9 cellular contexts compared by ENCODE assay signal in the genomic region with DNA sequence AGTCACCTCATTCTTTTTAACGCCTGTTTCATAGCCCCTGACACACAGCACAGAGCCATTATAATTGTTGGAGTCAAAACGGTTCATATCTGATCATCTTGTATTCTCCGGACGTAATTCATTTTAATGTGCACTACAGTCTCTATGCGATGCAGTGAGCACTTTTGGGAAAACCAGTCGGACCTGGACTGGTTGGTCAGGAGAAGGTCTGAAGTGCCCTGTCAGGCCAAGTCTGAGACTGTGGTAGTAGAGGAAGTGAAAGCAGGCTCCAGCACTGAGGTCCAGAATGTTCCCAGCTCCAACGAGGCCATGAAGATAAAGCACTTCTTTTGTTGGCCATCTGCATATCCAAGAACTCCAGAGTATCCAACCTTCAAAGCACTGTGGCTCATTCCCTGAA.
DNase-seq lines count a peak whose midpoint lies in the region; ATAC-seq and TF ChIP-seq lines count a peak whose summit lies in the region.
"Had no signal": no experiment of that assay in that cellular context is flagged by ENCODE, and none has a peak within 500 bp of the region (broad histone marks: within the 10 kb centered on the region; RNA-seq: fewer than 3 reads in every experiment).

No MANE protein-coding gene starts in this region.

- peak overlapping the region; percentile 82 for H3K27ac Mint-ChIP-seq in dendritic cell treated with granulocyte-macrophage colony-stimulating factor and Interleukin-4, amounts not matched to agents 40 ng/mL and 50 ng/mL, for 4 days
- peak overlapping the region; percentile 80 to 91 (median 84) for H3K27ac Mint-ChIP-seq in nephron

- no peak overlapping the region for H3K4me3 ChIP-seq in aorta (ENCODE audit: low read length in 2 of 2)

- no peak overlapping the region for H3K4me3 Mint-ChIP-seq in dendritic cell treated with granulocyte-macrophage colony-stimulating factor and Interleukin-4, amounts not matched to agents 40 ng/mL and 50 ng/mL, for 4 days
- H3K4me3 Mint-ChIP-seq in nephron: peak overlapping the region in 2 of 3 experiments; percentile 24 to 52

- TF ChIP-seq CTCF in nephron (IDR thresholded peaks at IDR 0.05; ENCODE audit: unreplicated experiment in 3 of 3): no peak

- 38% methylated on average over 7 of the region's 7 CpGs for WGBS in aorta, 2 donors

- peaks cover 17% of the 10 kb centered on the region for H3K27me3 Mint-ChIP-seq in dendritic cell treated with granulocyte-macrophage colony-stimulating factor and Interleukin-4, amounts not matched to agents 40 ng/mL and 50 ng/mL, for 4 days
- peaks cover 28% of the 10 kb centered on the region for H3K27me3 Mint-ChIP-seq in nephron (ENCODE audit: low read depth)

- peaks cover 84% of the 10 kb centered on the region for H3K4me1 Mint-ChIP-seq in dendritic cell treated with granulocyte-macrophage colony-stimulating factor and Interleukin-4, amounts not matched to agents 40 ng/mL and 50 ng/mL, for 4 days (ENCODE audit: low read depth)
- H3K4me1 Mint-ChIP-seq in nephron: peaks cover 72% of the 10 kb centered on the region

- intact Hi-C loops in Right ventricle myocardium superior (cut with DNase I): no loop called here
- intact Hi-C loops in Right ventricle myocardium inferior (cut with DNase I): loop anchor here (5.0 kb wide), 3 partner anchors 83 to 177 kb away; a partner anchor contains a TSS
- intact Hi-C loops in dendritic cell treated with granulocyte-macrophage colony-stimulating factor and Interleukin-4, amounts not matched to agents 40 ng/mL and 50 ng/mL, for 4 days (cut with micrococcal nuclease): loop anchor here (2.0 to 5.0 kb wide), 3 partner anchors 28 to 83 kb away; no protein-coding TSS in a partner anchor
- intact Hi-C loops in aorta (cut with DNase I): loop anchor here in 1 of 2 donors (5.0 to 10.0 kb wide), 2 partner anchors 78 to 230 kb away; no protein-coding TSS in a partner anchor

- H3K27me3 ChIP-seq in aorta (ENCODE audit: control insufficient read depth in 1 of 2, insufficient read depth in 2 of 2, low read length in 1 of 2): no peaks in the 10 kb centered on the region

- H3K36me3 ChIP-seq in aorta (ENCODE audit: control insufficient read depth in 1 of 2, insufficient read depth in 2 of 2, low read length in 1 of 2): no peaks in the 10 kb centered on the region

- peak overlapping the region in 1 of 2 donors; percentile 87 for H3K27ac ChIP-seq in aorta (ENCODE audit: low read depth in 1 of 2, low read length in 2 of 2)

- DNase-seq in Right ventricle myocardium superior: no peak
- DNase-seq in Right ventricle myocardium inferior (ENCODE audit: missing footprints): no peak
- no peak for DNase-seq in aorta
- no peak for DNase-seq in AML-193 (lab: John Stamatoyannopoulos, UW)
- DNase-seq: NCI-H2107 had no signal

- H3K36me3 Mint-ChIP-seq in dendritic cell treated with granulocyte-macrophage colony-stimulating factor and Interleukin-4, amounts not matched to agents 40 ng/mL and 50 ng/mL, for 4 days (ENCODE audit: low read depth): no peaks in the 10 kb centered on the region
- no peaks in the 10 kb centered on the region for H3K36me3 Mint-ChIP-seq in nephron (ENCODE audit: low read depth)

- ATAC-seq in Right ventricle myocardium superior (ENCODE audit: poor library complexity): peak; percentile 5
- ATAC-seq in Right ventricle myocardium inferior: no peak
- ATAC-seq in aorta (ENCODE audit: low FRiP score): peak; percentile 10
- ATAC-seq in GM18907 (IDR thresholded peaks at IDR 0.05; ENCODE audit: unreplicated experiment): no peak
- ATAC-seq in GM18870 (IDR thresholded peaks at IDR 0.05; ENCODE audit: unreplicated experiment): no peak

- no peaks in the 10 kb centered on the region for H3K9me3 ChIP-seq in aorta (ENCODE audit: control insufficient read depth, low read length)

- H3K4me1 ChIP-seq in aorta (ENCODE audit: control insufficient read depth in 1 of 2, insufficient read depth in 2 of 2, low read length in 2 of 2): peaks cover 0 to 3% of the 10 kb centered on the region in 2 donors

- H3K9me3 Mint-ChIP-seq in dendritic cell treated with granulocyte-macrophage colony-stimulating factor and Interleukin-4, amounts not matched to agents 40 ng/mL and 50 ng/mL, for 4 days: no peaks in the 10 kb centered on the region
- peaks cover 2% of the 10 kb centered on the region for H3K9me3 Mint-ChIP-seq in nephron

Comparison
In these comparisons a context has a peak if more than half of its experiments do, and no peak if none do; other contexts are left out.
1. ATAC-seq: peak in Right ventricle myocardium superior (single experiment) and aorta (single experiment); none in Right ventricle myocardium inferior (single experiment), GM18907 (single experiment) and GM18870 (single experiment).